Comparison of ENCODE assay signal across 25 cellular contexts in the genomic region with DNA sequence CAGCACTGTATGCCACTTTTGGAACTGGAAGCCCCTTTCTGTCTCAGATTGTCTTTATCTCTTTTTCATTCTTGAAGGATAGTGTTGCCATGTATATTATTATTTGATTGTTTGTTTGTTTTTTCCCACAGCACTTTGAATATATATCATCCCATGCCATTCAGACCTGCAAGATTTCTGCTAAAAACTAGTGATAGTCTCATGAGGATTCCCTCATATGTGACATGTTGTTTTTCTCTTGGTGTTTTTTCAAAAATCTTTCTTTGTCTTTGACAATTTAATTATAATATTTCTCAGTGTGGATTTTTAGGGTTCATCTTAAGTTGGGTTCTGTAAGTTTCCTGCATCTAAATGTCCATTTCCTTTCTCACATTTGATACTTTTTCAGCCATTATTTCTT.
"Had no signal": no experiment of that assay in that cellular context is flagged by ENCODE, and none has a peak within 500 bp of the region (broad histone marks: within the 10 kb centered on the region; RNA-seq: fewer than 3 reads in every experiment).

No MANE protein-coding gene starts in this region.

- H3K27ac ChIP-seq: epithelial cell of prostate, esophagus squamous epithelium, gastrocnemius medialis, heart right ventricle, left lung, lower lobe of right lung had no signal

- DNase-seq: cortex of kidney; effector CD8-positive, alpha-beta T cell; effector memory CD8-positive, alpha-beta T cell; endodermal cell; erythroblast; esophagus squamous epithelium; foreskin fibroblast; foreskin melanocyte; gastrocnemius medialis; glutamatergic neuron; head of caudate nucleus; heart right ventricle; hippocampal formation; left cardiac atrium; left lung; left ventricle myocardium superior; lower lobe of right lung; mesenchymal stem cell; mucosa of descending colon; naive B cell; naive thymus-derived CD8-positive, alpha-beta T cell had no signal

- H3K27me3 ChIP-seq: esophagus squamous epithelium, gastrocnemius medialis, heart right ventricle, left lung had no signal

- FAIRE-seq: endometrium, islet of Langerhans had no signal

- H3K36me3 ChIP-seq: esophagus squamous epithelium, gastrocnemius medialis, heart right ventricle, left lung, lower lobe of right lung had no signal

- ATAC-seq: effector memory CD8-positive, alpha-beta T cell; esophagus mucosa; gastrocnemius medialis; heart right ventricle; left cardiac atrium; left lung; left ventricle myocardium superior; lower lobe of right lung; mucosa of descending colon; naive thymus-derived CD8-positive, alpha-beta T cell had no signal

- H3K4me3 ChIP-seq: esophagus squamous epithelium, gastrocnemius medialis, heart right ventricle, left lung, lower lobe of right lung, mucosa of descending colon had no signal

- H3K4me1 ChIP-seq: esophagus squamous epithelium, gastrocnemius medialis, heart right ventricle, left lung, lower lobe of right lung had no signal
